8 cellular contexts compared by ENCODE assay signal in genomic region chr2:159711562-159712193, GRCh38. TPM values are rescaled to one million over a fixed set of nuclear protein-coding genes. Genes with fewer than 3 reads are reported as not detected.
DNase-seq lines count a peak whose midpoint lies in the region; ATAC-seq and TF ChIP-seq lines count a peak whose summit lies in the region.

No MANE protein-coding gene starts in this region.

- peaks cover 44% of the 10 kb centered on the region for H3K79me2 ChIP-seq in Loucy (ENCODE audit: insufficient read depth, low read length)

- DNase-seq in CD4-positive, alpha-beta memory T cell: peak in 1 of 5 donors; percentile 92
- DNase-seq in colonic mucosa (no peak), GM19238 (ENCODE audit: insufficient read length, low spot score) (no peak), HK-2 (ENCODE audit: unreplicated experiment) (no peak)

- peaks cover 46% of the 10 kb centered on the region for H3K4me1 ChIP-seq in CD4-positive, alpha-beta memory T cell (ENCODE audit: insufficient read depth, low read length)
- peaks cover 46% of the 10 kb centered on the region for H3K4me1 ChIP-seq in Loucy (ENCODE audit: insufficient read depth, low read length, poor library complexity, severe bottlenecking)
- H3K4me1 ChIP-seq in colonic mucosa: peaks cover 8% of the 10 kb centered on the region
- H3K4me1 ChIP-seq in muscle layer of duodenum (ENCODE audit: control insufficient read depth in 1 of 2, insufficient read depth in 2 of 2, low read length in 2 of 2): peaks cover 9 to 31% of the 10 kb centered on the region in 2 donors

- H3K27me3 ChIP-seq in CD4-positive, alpha-beta memory T cell (ENCODE audit: insufficient read depth, low read length): no peaks in the 10 kb centered on the region
- H3K27me3 ChIP-seq in Loucy (ENCODE audit: insufficient read depth, low read length, poor library complexity, severe bottlenecking) (no peaks in the 10 kb centered on the region), colonic mucosa (no peaks in the 10 kb centered on the region), muscle layer of duodenum (ENCODE audit: low read depth, low read length) (no peaks in the 10 kb centered on the region)

- peaks cover 43% of the 10 kb centered on the region for H4K20me1 ChIP-seq in Loucy (ENCODE audit: insufficient read depth, low read length, poor library complexity, severe bottlenecking)

- peaks cover 30 to 56% (median 43%) of the 10 kb centered on the region in 4 donors for H3K4me1 Mint-ChIP-seq in CD4-positive, alpha-beta memory T cell

- peak overlapping the region; percentile 97 for H2AFZ ChIP-seq in Loucy (ENCODE audit: low read length)

- peak overlapping the region; percentile 90 to 99 (median 96) for H3K27ac Mint-ChIP-seq in CD4-positive, alpha-beta memory T cell

- H3K27ac ChIP-seq in CD4-positive, alpha-beta memory T cell (ENCODE audit: low read depth, low read length): peak overlapping the region; percentile 92
- peak overlapping the region; percentile 97 for H3K27ac ChIP-seq in colonic mucosa
- peak overlapping the region; percentile 97 for H3K27ac ChIP-seq in muscle layer of duodenum (ENCODE audit: low read length)

- H3K36me3 ChIP-seq in CD4-positive, alpha-beta memory T cell (ENCODE audit: insufficient read depth, low read length): peaks cover 11% of the 10 kb centered on the region
- H3K36me3 ChIP-seq in Loucy (ENCODE audit: insufficient read depth, low read length): 0 out of 2 replicates have a peak, but pooled peaks cover 4% of the 10 kb centered on the region
- H3K36me3 ChIP-seq in colonic mucosa: no peaks in the 10 kb centered on the region
- H3K36me3 ChIP-seq in muscle layer of duodenum (ENCODE audit: control insufficient read depth in 1 of 2, insufficient read depth in 2 of 2, low read length in 2 of 2): peaks cover 0 to 11% of the 10 kb centered on the region in 2 donors

- peak overlapping the region; percentile 88 to 99 (median 90) for H3K4me3 Mint-ChIP-seq in CD4-positive, alpha-beta memory T cell

- H3K9ac ChIP-seq in Loucy (ENCODE audit: low read depth, low read length, poor library complexity, severe bottlenecking) (peak overlapping the region; percentile 98), colonic mucosa (ENCODE audit: low read depth in 2 of 2, low read length in 2 of 2) (peak overlapping the region; percentile 99 to 100)

- POLR2A ChIA-PET in CD4-positive, alpha-beta memory T cell (lab: Charles Lee; ENCODE audit: partially characterized antibody): interaction anchor here (0.6 to 2.4 kb wide), 28 partner anchors 8 to 1835 kb away, joined by 3 to 30 read pairs (median 4); partner anchors contain the start of genes ACVR1, BAZ2B, LY75 and PSMD14

- CTCF ChIA-PET in CD4-positive, alpha-beta memory T cell (lab: Charles Lee; ENCODE audit: partially characterized antibody): interaction anchor here (1.1 to 2.4 kb wide), 5 partner anchors 8 to 511 kb away, joined by 3 to 7 read pairs (median 5); no protein-coding TSS in a partner anchor

- peak overlapping the region; percentile 84 for H3K4me2 ChIP-seq in Loucy (ENCODE audit: low read depth, low read length, poor library complexity, severe bottlenecking)

- ATAC-seq in esophagus mucosa (no peak), HG03521 (IDR thresholded peaks at IDR 0.05; ENCODE audit: unreplicated experiment) (no peak)

- H3F3A ChIP-seq in Loucy (ENCODE audit: low read depth): no peaks in the 10 kb centered on the region

- intact Hi-C loops in CD4-positive, alpha-beta memory T cell (cut with micrococcal nuclease): loop anchor here (1.0 to 5.0 kb wide), 7 partner anchors 193 to 1834 kb away; partner anchors contain the start of genes ACVR1, LY75 and WDSUB1
- intact Hi-C loops in colonic mucosa (cut with DNase I): loop anchor here (10.0 kb wide), 1 partner anchor 157 kb away; no protein-coding TSS in a partner anchor

- H3K9me2 ChIP-seq in Loucy (replicated peaks; ENCODE audit: low read depth, low read length): no peaks in the 10 kb centered on the region

- H3K27me3 Mint-ChIP-seq in CD4-positive, alpha-beta memory T cell: no peaks in the 10 kb centered on the region

- peaks cover 16 to 42% of the 10 kb centered on the region in 2 donors for H3K36me3 Mint-ChIP-seq in CD4-positive, alpha-beta memory T cell

- TF ChIP-seq CTCF in Loucy (conservative IDR thresholded peaks at IDR 0.05; ENCODE audit: low read length): no peak
- TF ChIP-seq CTCF in colonic mucosa (IDR thresholded peaks at IDR 0.05): no peak

- H3K9me3 ChIP-seq in CD4-positive, alpha-beta memory T cell (ENCODE audit: control insufficient read depth in 1 of 2, low read length in 2 of 2): no peaks in the 10 kb centered on the region
- H3K9me3 ChIP-seq in Loucy (ENCODE audit: insufficient read depth, low read depth, low read length): no peaks in the 10 kb centered on the region
- H3K9me3 ChIP-seq in colonic mucosa: no peaks in the 10 kb centered on the region
- H3K9me3 ChIP-seq in muscle layer of duodenum (ENCODE audit: control insufficient read depth in 1 of 2, low read length in 2 of 2): no peaks in the 10 kb centered on the region

- peak overlapping the region; percentile 88 to 98 for H3K4me3 ChIP-seq in CD4-positive, alpha-beta memory T cell (ENCODE audit: low read length in 2 of 2)
- H3K4me3 ChIP-seq in Loucy (ENCODE audit: low read length, poor library complexity, severe bottlenecking): peak overlapping the region; percentile 92
- H3K4me3 ChIP-seq in colonic mucosa: peak overlapping the region; percentile 91
- H3K4me3 ChIP-seq in muscle layer of duodenum (ENCODE audit: low read depth in 1 of 2, low read length in 2 of 2): peak overlapping the region; percentile 73 to 88

- peaks cover 0 to 3% (median 0%) of the 10 kb centered on the region in 8 donors for H3K9me3 Mint-ChIP-seq in CD4-positive, alpha-beta memory T cell

RNA-seq across cellular contexts. Expression of gene MARCHF7, which starts 0.6 kb away (rescaled TPM):
- 100 to 1,000 TPM; 113 to 115 TPM for total RNA-seq in CD4-positive, alpha-beta memory T cell
- 100 to 1,000 TPM; 162 to 196 TPM for polyA plus RNA-seq in CD4-positive, alpha-beta memory T cell
- total RNA-seq in colonic mucosa (10 to 100 TPM; 39.8 to 75.1 TPM), esophagus mucosa (86.3 TPM)
